ENCODE assay signal across 1 cellular context in genomic region chr3:133758969-133759739, GRCh38.
TF ChIP-seq lines count a peak whose summit lies in the region.

No MANE protein-coding gene starts in this region.

TF ChIP-seq in GM23338, 12 proteins besides CTCF, POLR2A, EP300 and RAD21 (continued from another document):
- TF ChIP-seq ZNF462 (CRISPR knock-in tag; IDR thresholded peaks at IDR 0.05) (no peak), NANOG (IDR thresholded peaks at IDR 0.05; ENCODE audit: borderline replicate concordance) (no peak), ETS1 (IDR thresholded peaks at IDR 0.05) (no peak), STAT1 (IDR thresholded peaks at IDR 0.05; ENCODE audit: unreplicated experiment) (no peak), REST (IDR thresholded peaks at IDR 0.05; ENCODE audit: unreplicated experiment) (no peak), ZNF331 (CRISPR knock-in tag; IDR thresholded peaks at IDR 0.05; ENCODE audit: low read depth) (no peak), EZH2phosphoT487 (IDR thresholded peaks at IDR 0.05; ENCODE audit: unreplicated experiment) (no peak), ZNF114 (CRISPR knock-in tag; IDR thresholded peaks at IDR 0.05) (no peak), JUNB (IDR thresholded peaks at IDR 0.05; ENCODE audit: unreplicated experiment) (no peak), EZH2 (IDR thresholded peaks at IDR 0.05; ENCODE audit: low read depth, unreplicated experiment) (no peak), POLR2AphosphoS5 (IDR thresholded peaks at IDR 0.05; ENCODE audit: low read depth) (no peak)
